Comparison of ENCODE assay signal across 18 cellular contexts in genomic region chr12:118029166-118029565, GRCh38.
"Had no signal": no experiment of that assay in that cellular context is flagged by ENCODE, and none has a peak within 500 bp of the region (broad histone marks: within the 10 kb centered on the region; RNA-seq: fewer than 3 reads in every experiment).

No MANE protein-coding gene starts in this region.

- ATAC-seq: gastroesophageal sphincter; left ventricle myocardium superior; natural killer cell; sciatic nerve; stimulated activated memory B cell treated with anti-CD40 and anti-IgM and Interleukin-4, amounts not matched to agents 10 μg/mL and 1 μg/mL and 100 μg/mL, for 72 hours had no signal

- H3K4me1 ChIP-seq: gastroesophageal sphincter, upper lobe of left lung had no signal

- H3K27ac ChIP-seq: gastroesophageal sphincter, upper lobe of left lung had no signal

- H3K4me3 ChIP-seq: gastroesophageal sphincter, upper lobe of left lung had no signal

- H3K9me3 ChIP-seq: gastroesophageal sphincter, upper lobe of left lung had no signal

- DNase-seq: activated CD4-positive, alpha-beta T cell treated with anti-CD3 and anti-CD28 coated beads, Interleukin-2, amount 50 U/mL, for 1 hour; activated CD4-positive, CD25-positive, alpha-beta regulatory T cell; cerebellar nuclear complex; cortex of kidney; endodermal cell; head of caudate nucleus; hypothalamus; left ventricle myocardium superior; mammary epithelial cell; midbrain; natural killer cell; small intestine; stimulated activated CD4-positive, alpha-beta T cell treated with anti-CD3 and anti-CD28 coated beads, Interleukin-2, amount 100 ng/mL, for 24 hours; upper lobe of left lung had no signal

- H3K4me1 Mint-ChIP-seq: endodermal cell, natural killer cell had no signal

- H3K4me3 Mint-ChIP-seq: endodermal cell; natural killer cell; stimulated activated memory B cell treated with anti-CD40 and anti-IgM and Interleukin-4, amounts not matched to agents 10 μg/mL and 1 μg/mL and 100 μg/mL, for 72 hours; T-helper 1 cell treated with Interleukin-12 subunit alpha and Interleukin-12 subunit beta and Interleukin-4 antibody, amounts not matched to agents 30 μg/mL and 1 μg/mL, for 36 hours had no signal

- H3K27me3 ChIP-seq: gastroesophageal sphincter, upper lobe of left lung had no signal

- H3K27me3 Mint-ChIP-seq: stimulated activated memory B cell treated with anti-CD40 and anti-IgM and Interleukin-4, amounts not matched to agents 10 μg/mL and 1 μg/mL and 100 μg/mL, for 72 hours had no signal

- H3K27ac Mint-ChIP-seq: endodermal cell; stimulated activated memory B cell treated with anti-CD40 and anti-IgM and Interleukin-4, amounts not matched to agents 10 μg/mL and 1 μg/mL and 100 μg/mL, for 72 hours had no signal

- H3K9me3 Mint-ChIP-seq: endodermal cell; natural killer cell; stimulated activated memory B cell treated with anti-CD40 and anti-IgM and Interleukin-4, amounts not matched to agents 10 μg/mL and 1 μg/mL and 100 μg/mL, for 72 hours; T-helper 1 cell treated with Interleukin-12 subunit alpha and Interleukin-12 subunit beta and Interleukin-4 antibody, amounts not matched to agents 30 μg/mL and 1 μg/mL, for 36 hours had no signal
